Comparison of ENCODE assay signal across 8 cellular contexts in genomic region chr15:51829360-51830278, GRCh38. TPM values are rescaled to one million over a fixed set of nuclear protein-coding genes. Genes with fewer than 3 reads are reported as not detected.
A peak's percentile ranks its signal among the peaks of the same experiment; 100 is the strongest.
DNase-seq lines count a peak whose midpoint lies in the region; ATAC-seq, FAIRE-seq and TF ChIP-seq lines count a peak whose summit lies in the region.

TMOD3 (plus strand) TSS chr15:51829653; CDS start chr15:51862885, 33,232 bp downstream.

- intact Hi-C loops in PC-3 (cut with micrococcal nuclease): loop anchor here (2.0 to 5.0 kb wide), 2 partner anchors 32 to 45 kb away; no protein-coding TSS in a partner anchor

- CTCF ChIA-PET in PC-3 (lab: Charles Lee): no interaction called here

- POLR2A ChIA-PET in PC-3 (lab: Charles Lee; ENCODE audit: unreplicated experiment): interaction anchor here (0.6 kb wide), 1 partner anchor 50 kb away, joined by 4 read pairs; no protein-coding TSS in a partner anchor

- TF ChIP-seq POLR2A in erythroblast (IDR thresholded peaks at IDR 0.05; ENCODE audit: low read length): peak; percentile 92

- H3K4me3 ChIP-seq in HUES6 (ENCODE audit: low read depth, low read length) (peak within 1 kb of the TSS; percentile 71), PC-3 (ENCODE audit: low read length) (peak within 1 kb of the TSS; percentile 98), mucosa of rectum (ENCODE audit: low read length in 2 of 2) (peak within 1 kb of the TSS; percentile 80 to 92)

- peaks cover 10% of the 10 kb centered on the region for H3F3A ChIP-seq in PC-3 (ENCODE audit: low read length, unreplicated experiment)

- H3K4me3 Mint-ChIP-seq in activated T-cell treated with anti-CD3 and anti-CD28 coated beads, Interleukin-2, amount 50 U/mL, for 24 hours: peak within 1 kb of the TSS; percentile 98

- peaks cover 52% of the 10 kb centered on the region for H3K79me2 ChIP-seq in PC-3 (ENCODE audit: low read length)

- no peak for TF ChIP-seq CTCF in D721Med (IDR thresholded peaks at IDR 0.05; ENCODE audit: insufficient read depth, missing control alignments)
- no peak for TF ChIP-seq CTCF in PC-3 (conservative IDR thresholded peaks at IDR 0.05; ENCODE audit: low read depth, low read length)

- peak within 1 kb of the TSS; percentile 84 for H2AFZ ChIP-seq in PC-3 (ENCODE audit: low read length)

- H3K36me3 Mint-ChIP-seq in activated T-cell treated with anti-CD3 and anti-CD28 coated beads, Interleukin-2, amount 50 U/mL, for 24 hours (ENCODE audit: low read depth): peaks cover 12% of the 10 kb centered on the region

- peaks cover 34% of the 10 kb centered on the region for H4K20me1 ChIP-seq in PC-3 (ENCODE audit: low read length)

- H3K27ac ChIP-seq in HUES6 (ENCODE audit: low read depth, low read length): peak within 1 kb of the TSS; percentile 42; the same call in 1 of the 2 replicates
- peak within 1 kb of the TSS; percentile 91 for H3K27ac ChIP-seq in PC-3 (ENCODE audit: low read length)
- H3K27ac ChIP-seq in mucosa of rectum (ENCODE audit: low read depth in 2 of 2, low read length in 2 of 2): peak within 1 kb of the TSS; percentile 94 to 96

- peak within 1 kb of the TSS; percentile 96 for H3K27ac Mint-ChIP-seq in activated T-cell treated with anti-CD3 and anti-CD28 coated beads, Interleukin-2, amount 50 U/mL, for 24 hours

- H3K4me1 Mint-ChIP-seq in activated T-cell treated with anti-CD3 and anti-CD28 coated beads, Interleukin-2, amount 50 U/mL, for 24 hours (ENCODE audit: low read depth): peaks cover 50% of the 10 kb centered on the region

- H3K36me3 ChIP-seq in HUES6 (ENCODE audit: control insufficient read depth, insufficient read depth, low read length) (no peaks in the 10 kb centered on the region), PC-3 (ENCODE audit: low read depth, low read length) (no peaks in the 10 kb centered on the region), mucosa of rectum (ENCODE audit: control insufficient read depth in 2 of 2, insufficient read depth in 2 of 2, low read length in 2 of 2) (no peaks in the 10 kb centered on the region)

- FAIRE-seq in D721Med (lab: Jason Lieb, UNC): no peak

- DNase-seq in D721Med (ENCODE audit: insufficient read length, low spot score) (peak; percentile 74), PC-3 (peak; percentile 88), erythroblast (lab: John Stamatoyannopoulos, UW) (peak; percentile 91 to 95)
- DNase-seq in activated T-cell treated with anti-CD3 and anti-CD28 coated beads, Interleukin-2, amount 50 U/mL, for 24 hours: peak; percentile 95
- peak; percentile 81 to 84 for DNase-seq in stimulated activated CD8-positive, alpha-beta memory T cell treated with anti-CD3 and anti-CD28 coated beads, Interleukin-4, amount 100 ng/mL, for 4 hours (ENCODE audit: low read depth in 2 of 2, low spot score in 1 of 2)

- no peaks in the 10 kb centered on the region for H3K9me2 ChIP-seq in PC-3 (replicated peaks; ENCODE audit: low read length)

- peak within 1 kb of the TSS; percentile 69 for H3K9ac ChIP-seq in HUES6 (ENCODE audit: low read length)
- peak within 1 kb of the TSS; percentile 93 for H3K9ac ChIP-seq in PC-3 (ENCODE audit: low read length)
- peak within 1 kb of the TSS; percentile 76 to 92 for H3K9ac ChIP-seq in mucosa of rectum (ENCODE audit: low read depth in 1 of 2, low read length in 2 of 2)

- H3K9me3 Mint-ChIP-seq in activated T-cell treated with anti-CD3 and anti-CD28 coated beads, Interleukin-2, amount 50 U/mL, for 24 hours: no peaks in the 10 kb centered on the region

- ATAC-seq in GM21447 (IDR thresholded peaks at IDR 0.05; ENCODE audit: unreplicated experiment): peak; percentile 86
- peak; percentile 75 for ATAC-seq in PC-3

- H3K9me3 ChIP-seq in HUES6 (ENCODE audit: control insufficient read depth, insufficient read depth, low read depth, low read length) (no peaks in the 10 kb centered on the region), PC-3 (ENCODE audit: low read length) (no peaks in the 10 kb centered on the region), mucosa of rectum (ENCODE audit: control insufficient read depth in 2 of 2, low read length in 2 of 2) (no peaks in the 10 kb centered on the region)

- no peaks in the 10 kb centered on the region for H3K27me3 Mint-ChIP-seq in activated T-cell treated with anti-CD3 and anti-CD28 coated beads, Interleukin-2, amount 50 U/mL, for 24 hours

- H3K27me3 ChIP-seq in HUES6 (ENCODE audit: control insufficient read depth, insufficient read depth, low read length): no peaks in the 10 kb centered on the region
- no peaks in the 10 kb centered on the region for H3K27me3 ChIP-seq in PC-3 (ENCODE audit: low read length)
- no peaks in the 10 kb centered on the region for H3K27me3 ChIP-seq in mucosa of rectum (ENCODE audit: control insufficient read depth in 2 of 2, insufficient read depth in 2 of 2, low read length in 2 of 2)

- H3K4me2 ChIP-seq in PC-3 (ENCODE audit: low read length): peak within 1 kb of the TSS; percentile 91

- BruUV-seq in PC-3 (replicated peaks; lab: Mats Ljungman, UMichigan): no TSS peak

- peaks cover 8% of the 10 kb centered on the region; the same call in 1 of the 2 replicates for H3K4me1 ChIP-seq in HUES6 (ENCODE audit: control insufficient read depth, insufficient read depth, low read length)
- H3K4me1 ChIP-seq in PC-3 (ENCODE audit: insufficient read depth, low read length): peaks cover 56% of the 10 kb centered on the region
- peaks cover 9 to 11% of the 10 kb centered on the region in 2 donors for H3K4me1 ChIP-seq in mucosa of rectum (ENCODE audit: control insufficient read depth in 2 of 2, insufficient read depth in 2 of 2, low read length in 2 of 2)

RNA-seq across cellular contexts. Expression of gene TMOD3, which starts in this region (rescaled TPM):
- total RNA-seq in PC-3 (2014; rRNA removed): 35.5 and 43.9 TPM in 2 replicates

Comparison
In these comparisons a context has a peak if more than half of its experiments do, and no peak if none do; other contexts are left out.
1. Peak in every context shown above with its lines: DNase-seq, ATAC-seq, H3K4me3 ChIP-seq and H3K27ac ChIP-seq.
2. H3K27ac ChIP-seq: peak in every context shown above with its lines; median percentile 95 in mucosa of rectum; 91 in PC-3; 42 in HUES6.